ENCODE assay signal across 8 cellular contexts in genomic region chr16:2537451-2538379, GRCh38. TPM values are rescaled to one million over a fixed set of nuclear protein-coding genes. Genes with fewer than 3 reads are reported as not detected.
DNase-seq lines count a peak whose midpoint lies in the region; ATAC-seq and TF ChIP-seq lines count a peak whose summit lies in the region.

Gene PDPK1 (plus strand): TSS chr16:2538021. CDS start chr16:2538113, 92 bp downstream.

- no peaks in the 10 kb centered on the region for H3K36me3 ChIP-seq in BE2C
- H3K36me3 ChIP-seq in colonic mucosa: no peaks in the 10 kb centered on the region

- H3K4me1 ChIP-seq in BE2C: no peaks in the 10 kb centered on the region
- H3K4me1 ChIP-seq in colonic mucosa: peaks cover 25% of the 10 kb centered on the region

- H3K4me1 Mint-ChIP-seq in activated CD4-positive, alpha-beta T cell treated with anti-CD3 and anti-CD28 coated beads, Interleukin-2, amount 10 ng/mL, durations not matched to agents 24 days and 14 days: peaks cover 29% of the 10 kb centered on the region

- peak within 1 kb of the TSS; percentile 66 for H3K4me3 ChIP-seq in BE2C (ENCODE audit: low read depth, low read length)
- peak within 1 kb of the TSS; percentile 51 for H3K4me3 ChIP-seq in colonic mucosa

- H3K9me3 ChIP-seq in BE2C (no peaks in the 10 kb centered on the region), colonic mucosa (no peaks in the 10 kb centered on the region)

- DNase-seq in BE2C (peak; percentile 96), NCI-H524 treated with DMSO at 0.1 percent for 48 hours (lab: John Stamatoyannopoulos, UW) (peak; percentile 41), colonic mucosa (peak; percentile 92), left lobe of liver (ENCODE audit: low spot score) (peak; percentile 96)
- DNase-seq in activated CD4-positive, alpha-beta T cell treated with anti-CD3 and anti-CD28 coated beads, Interleukin-2, amount 10 ng/mL, durations not matched to agents 24 days and 14 days: peak; percentile 98
- DNase-seq in stimulated activated CD4-positive, alpha-beta T cell treated with anti-CD3 and anti-CD28 coated beads, Interleukin-2, amount 100 ng/mL, for 24 hours: peak; percentile 92 to 93

- H3K4me3 Mint-ChIP-seq in activated CD4-positive, alpha-beta T cell treated with anti-CD3 and anti-CD28 coated beads, Interleukin-2, amount 10 ng/mL, durations not matched to agents 24 days and 14 days: peak within 1 kb of the TSS; percentile 90

- intact Hi-C loops in activated CD4-positive, alpha-beta T cell treated with anti-CD3 and anti-CD28 coated beads, Interleukin-2, amount 10 ng/mL, durations not matched to agents 24 days and 14 days (cut with micrococcal nuclease): loop anchor here (10.0 kb wide), 3 partner anchors 57 to 313 kb away; partner anchors contain the start of genes E4F1 and ECI1
- intact Hi-C loops in colonic mucosa (cut with DNase I): no loop called here

- no peaks in the 10 kb centered on the region for H3K9me3 Mint-ChIP-seq in activated CD4-positive, alpha-beta T cell treated with anti-CD3 and anti-CD28 coated beads, Interleukin-2, amount 10 ng/mL, durations not matched to agents 24 days and 14 days

- peaks cover 12% of the 10 kb centered on the region for H3K36me3 Mint-ChIP-seq in activated CD4-positive, alpha-beta T cell treated with anti-CD3 and anti-CD28 coated beads, Interleukin-2, amount 10 ng/mL, durations not matched to agents 24 days and 14 days (ENCODE audit: low read depth)

- peak within 1 kb of the TSS; percentile 68 to 90 for H3K9ac ChIP-seq in colonic mucosa (ENCODE audit: low read depth in 2 of 2, low read length in 2 of 2)

- peak within 1 kb of the TSS; percentile 92 for H3K27ac ChIP-seq in colonic mucosa

- TF ChIP-seq CTCF in BE2C (IDR thresholded peaks at IDR 0.05; ENCODE audit: low read depth, low read length) (no peak), colonic mucosa (IDR thresholded peaks at IDR 0.05) (no peak)

- H3K27me3 ChIP-seq in BE2C: no peaks in the 10 kb centered on the region
- H3K27me3 ChIP-seq in colonic mucosa: no peaks in the 10 kb centered on the region

- H3K27ac Mint-ChIP-seq in activated CD4-positive, alpha-beta T cell treated with anti-CD3 and anti-CD28 coated beads, Interleukin-2, amount 10 ng/mL, durations not matched to agents 24 days and 14 days: peak within 1 kb of the TSS; percentile 89

- H3K27me3 Mint-ChIP-seq in activated CD4-positive, alpha-beta T cell treated with anti-CD3 and anti-CD28 coated beads, Interleukin-2, amount 10 ng/mL, durations not matched to agents 24 days and 14 days: no peaks in the 10 kb centered on the region

- peak; percentile 88 for ATAC-seq in GM19324 (IDR thresholded peaks at IDR 0.05; ENCODE audit: low FRiP score, unreplicated experiment)
- ATAC-seq in HG03460 (IDR thresholded peaks at IDR 0.05; ENCODE audit: unreplicated experiment): peak; percentile 64
- peak; percentile 85 for ATAC-seq in left lobe of liver

RNA-seq across cellular contexts. Expression of gene PDPK1, which starts in this region (rescaled TPM):
- polyA plus RNA-seq in BE2C (2012; ENCODE audit: insufficient read depth, insufficient read length, low read depth): 52.4 TPM
- total RNA-seq in activated CD4-positive, alpha-beta T cell treated with anti-CD3 and anti-CD28 coated beads, Interleukin-2, amount 10 ng/mL, durations not matched to agents 24 days and 14 days: 50.7 and 51.9 TPM in 2 replicates
- total RNA-seq in colonic mucosa: 10 to 100 TPM; 60.4 to 71.5 TPM
- total RNA-seq in left lobe of liver: 27.4 TPM

Comparison
In these comparisons a context has a peak if more than half of its experiments do, and no peak if none do; other contexts are left out.
1. Peak in every context shown above with its lines: DNase-seq, ATAC-seq, H3K4me3 ChIP-seq and H3K27ac ChIP-seq.
2. DNase-seq: peak in every context shown above with its lines; median percentile 98 in activated CD4-positive, alpha-beta T cell treated with anti-CD3 and anti-CD28 coated beads, Interleukin-2, amount 10 ng/mL, durations not matched to agents 24 days and 14 days; 96 in BE2C; 96 in left lobe of liver; 92 in stimulated activated CD4-positive, alpha-beta T cell treated with anti-CD3 and anti-CD28 coated beads, Interleukin-2, amount 100 ng/mL, for 24 hours; 92 in colonic mucosa; 41 in NCI-H524 treated with DMSO at 0.1 percent for 48 hours.